ENCODE assay signal across 8 cellular contexts in the genomic region with DNA sequence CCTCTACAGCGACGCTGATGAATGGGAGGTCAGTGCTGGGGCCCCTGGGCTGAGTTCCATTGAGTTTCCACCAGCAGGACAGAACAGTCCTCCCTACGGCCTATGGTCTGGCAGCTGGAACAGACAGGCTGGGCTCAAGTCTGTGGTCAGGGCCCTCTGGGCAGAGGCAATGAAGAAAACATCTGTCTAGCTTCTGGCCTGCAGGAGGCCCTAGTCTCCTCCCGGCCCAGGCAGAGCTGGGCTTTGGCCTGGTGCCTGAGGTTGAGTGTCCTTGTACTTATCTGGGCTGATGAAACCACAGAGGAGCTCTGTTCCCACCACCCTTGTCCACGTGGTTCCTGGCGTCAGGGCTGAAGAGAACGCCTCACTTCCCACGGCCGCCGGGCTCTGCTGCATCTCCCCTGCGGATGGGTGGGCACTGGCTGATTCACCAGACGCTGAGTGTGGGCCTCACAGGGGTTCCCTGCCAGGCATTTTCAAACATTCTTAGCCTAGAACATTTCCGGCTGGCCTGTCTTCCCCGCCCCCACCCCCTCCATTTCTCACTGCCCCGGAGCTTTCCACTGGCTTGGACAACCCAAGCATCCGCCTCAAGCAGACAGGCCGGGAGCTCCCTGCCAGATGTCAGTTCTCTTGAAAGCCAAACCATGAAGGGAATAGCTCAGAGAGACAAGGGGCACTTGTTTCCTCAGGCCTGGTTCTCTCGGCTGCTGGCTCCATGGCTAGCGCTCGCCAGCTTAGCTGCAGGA. TPM values are rescaled to one million over a fixed set of nuclear protein-coding genes. Genes with fewer than 3 reads are reported as not detected.
DNase-seq lines count a peak whose midpoint lies in the region; ATAC-seq, FAIRE-seq and TF ChIP-seq lines count a peak whose summit lies in the region.

No MANE protein-coding gene starts in this region.

- H3K4me1 ChIP-seq in SJCRH30 (peaks cover 47% of the 10 kb centered on the region), endothelial cell of umbilical vein (ENCODE audit: control insufficient read depth, extremely low read depth, insufficient read depth, low read length) (peaks cover 34% of the 10 kb centered on the region), upper lobe of right lung (peaks cover 64% of the 10 kb centered on the region)

- H3K9me1 ChIP-seq in endothelial cell of umbilical vein (replicated peaks; ENCODE audit: control insufficient read depth, extremely low read depth, insufficient read depth, low read length) = no peaks in the 10 kb centered on the region

- H3K4me3 ChIP-seq in SJCRH30 = no peak overlapping the region
- no peak overlapping the region for H3K4me3 ChIP-seq in endothelial cell of umbilical vein (replicated peaks in 1 of 3; ENCODE audit: insufficient read depth in 1 of 3, low read depth in 1 of 3, low read length in 3 of 3)
- peak overlapping the region; percentile 22 for H3K4me3 ChIP-seq in upper lobe of right lung

- peak overlapping the region; percentile 9 for H2AFZ ChIP-seq in endothelial cell of umbilical vein (ENCODE audit: low read depth, low read length)

- H3K27ac ChIP-seq in SJCRH30 (peak overlapping the region; percentile 71), endothelial cell of umbilical vein (ENCODE audit: insufficient read depth, low read depth, low read length) (peak overlapping the region; percentile 85), upper lobe of right lung (peak overlapping the region; percentile 88)

- peak overlapping the region; percentile 45 for H3K9ac ChIP-seq in endothelial cell of umbilical vein (replicated peaks; ENCODE audit: extremely low read depth, insufficient read depth, low read length)

- CTCF ChIA-PET in endothelial cell of umbilical vein (lab: Charles Lee) = interaction anchor here (0.7 to 4.5 kb wide), 34 partner anchors 8 to 172 kb away, joined by 3 to 122 read pairs (median 5); a partner anchor contains a TSS

- TSS peak; percentile 77 for BruUV-seq in endothelial cell of umbilical vein (replicated peaks; lab: Mats Ljungman, UMichigan)

- no peaks in the 10 kb centered on the region for H4K20me1 ChIP-seq in endothelial cell of umbilical vein (replicated peaks; ENCODE audit: control insufficient read depth, extremely low read depth, insufficient read depth, low read length)

- H3K9me3 ChIP-seq in SJCRH30 (replicated peaks) = no peaks in the 10 kb centered on the region
- H3K9me3 ChIP-seq in endothelial cell of umbilical vein (replicated peaks; ENCODE audit: control insufficient read depth, insufficient read depth, low read length) = no peaks in the 10 kb centered on the region
- H3K9me3 ChIP-seq in upper lobe of right lung = no peaks in the 10 kb centered on the region

- no peak for TF ChIP-seq POLR2A in endothelial cell of umbilical vein (IDR thresholded peaks at IDR 0.05; ENCODE audit: low read depth, low read length)

- dilution Hi-C loops in endothelial cell of umbilical vein (cut with MboI; ENCODE audit: extremely low pct_ligation_motif_present, low sequenced_read_pairs) = no loop called here

- H3K27me3 ChIP-seq in SJCRH30 = no peaks in the 10 kb centered on the region
- H3K27me3 ChIP-seq in endothelial cell of umbilical vein (ENCODE audit: control insufficient read depth in 2 of 2, insufficient read depth in 2 of 2, low read length in 2 of 2) = no peaks in the 10 kb centered on the region
- no peaks in the 10 kb centered on the region for H3K27me3 ChIP-seq in upper lobe of right lung

- peak; percentile 39 to 47 for TF ChIP-seq CTCF in endothelial cell of umbilical vein (IDR thresholded peaks at IDR 0.05; ENCODE audit: extremely low read depth in 1 of 2, insufficient read depth in 1 of 2, low read depth in 1 of 2, low read length in 2 of 2)
- peak; percentile 60 for TF ChIP-seq CTCF in upper lobe of right lung (IDR thresholded peaks at IDR 0.05)

- H3K4me2 ChIP-seq in endothelial cell of umbilical vein (ENCODE audit: insufficient read depth, low read length) = no peak overlapping the region

- peak; percentile 15 for ATAC-seq in GM19025 (IDR thresholded peaks at IDR 0.05; ENCODE audit: low read depth, unreplicated experiment)
- peak; percentile 28 for ATAC-seq in HG03108 (IDR thresholded peaks at IDR 0.05; ENCODE audit: unreplicated experiment)
- peak; percentile 83 for ATAC-seq in upper lobe of right lung

- intact Hi-C loops in endothelial cell of umbilical vein (cut with micrococcal nuclease) = loop anchor here (1.0 to 2.0 kb wide), 5 partner anchors 14 to 161 kb away; no protein-coding TSS in a partner anchor
- intact Hi-C loops in upper lobe of right lung (cut with DNase I) = loop anchor here (5.0 kb wide), 1 partner anchor 159 kb away; a partner anchor contains a TSS

- H3K79me2 ChIP-seq in endothelial cell of umbilical vein (ENCODE audit: control insufficient read depth, insufficient read depth, low read length) = no peaks in the 10 kb centered on the region

- peak in 13 of 14 donors; percentile 46 to 97 (median 87) for DNase-seq in C1 segment of cervical spinal cord (lab: John Stamatoyannopoulos, UW)
- DNase-seq in SJCRH30 = peak; percentile 97 to 99
- peak; percentile 97 for DNase-seq in endothelial cell of umbilical vein (ENCODE audit: low read depth, low spot score)
- peak; percentile 86 for DNase-seq in middle frontal gyrus (ENCODE audit: extremely low spot score, low spot score)
- peak; percentile 96 for DNase-seq in upper lobe of right lung
- DNase-seq in NCI-H748 treated with DMSO at 0.1 percent for 48 hours (lab: John Stamatoyannopoulos, UW) = no peak

- POLR2A ChIA-PET in endothelial cell of umbilical vein (lab: Charles Lee) = interaction anchor here (0.6 to 2.7 kb wide), 6 partner anchors 14 to 160 kb away, joined by 3 to 20 read pairs (median 6); a partner anchor contains a TSS

- peak; percentile 97 for FAIRE-seq in endothelial cell of umbilical vein (lab: Jason Lieb, UNC)

- H3K36me3 ChIP-seq in SJCRH30 = no peaks in the 10 kb centered on the region; the same call in 1 of the 2 replicates
- no peaks in the 10 kb centered on the region for H3K36me3 ChIP-seq in endothelial cell of umbilical vein (ENCODE audit: control insufficient read depth in 2 of 2, extremely low read depth in 1 of 2, insufficient read depth in 2 of 2, low read length in 2 of 2)
- no peaks in the 10 kb centered on the region for H3K36me3 ChIP-seq in upper lobe of right lung

TF ChIP-seq in endothelial cell of umbilical vein, 7 proteins besides CTCF, POLR2A, EP300 and RAD21:
- TF ChIP-seq GATA2 (IDR thresholded peaks at IDR 0.05; ENCODE audit: insufficient read depth, insufficient read length, low read depth, low read length) (peak; percentile 70), JUN (IDR thresholded peaks at IDR 0.05; ENCODE audit: borderline replicate concordance, insufficient read depth, insufficient read length, low read depth) (peak; percentile 27), FOS (IDR thresholded peaks at IDR 0.05; ENCODE audit: borderline replicate concordance, insufficient read depth, low read length) (peak; percentile 88), MYC (IDR thresholded peaks at IDR 0.05; ENCODE audit: low read depth, low read length) (no peak), EZH2 (IDR thresholded peaks at IDR 0.05; ENCODE audit: borderline replicate concordance, low read depth, low read length, severe bottlenecking) (no peak), POLR2AphosphoS5 (IDR thresholded peaks at IDR 0.05; ENCODE audit: insufficient read depth, low read depth, low read length) (peak; percentile 68)
- TF ChIP-seq, protein P1, sequence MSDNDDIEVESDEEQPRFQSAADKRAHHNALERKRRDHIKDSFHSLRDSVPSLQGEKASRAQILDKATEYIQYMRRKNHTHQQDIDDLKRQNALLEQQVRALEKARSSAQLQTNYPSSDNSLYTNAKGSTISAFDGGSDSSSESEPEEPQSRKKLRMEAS (IDR thresholded peaks at IDR 0.05; ENCODE audit: insufficient read depth, insufficient read length) = peak; percentile 92

RNA-seq across cellular contexts. Expression of a gene that starts 20.3 kb away (rescaled TPM):
- 21.5 and 25.5 TPM in 2 replicates for total RNA-seq in SJCRH30 (2014; rRNA removed; shearing (Covaris generic))
- total RNA-seq in endothelial cell of umbilical vein (14.5 and 16.8 TPM in 2 replicates), upper lobe of right lung (13.1 TPM)
- 21.4 and 23.0 TPM in 2 replicates for polyA plus RNA-seq in endothelial cell of umbilical vein
- polyA plus RNA-seq in endothelial cell of umbilical vein (2011; cell fraction: cytosol; rRNA removed) = 16.5 and 19.6 TPM in 2 replicates
- 24.6 and 25.8 TPM in 2 replicates for polyA plus RNA-seq in endothelial cell of umbilical vein (2011; cell fraction: nucleus; rRNA removed)
- polyA plus RNA-seq in endothelial cell of umbilical vein (2012) = 8.5 and 9.2 TPM in 2 replicates
- polyA minus RNA-seq in endothelial cell of umbilical vein = 10.1 and 13.0 TPM in 2 replicates
- polyA minus RNA-seq in endothelial cell of umbilical vein (2011; cell fraction: cytosol; rRNA and poly(A)+ RNA removed) = 7.5 TPM
- polyA minus RNA-seq in endothelial cell of umbilical vein (2011; cell fraction: nucleus; rRNA and poly(A)+ RNA removed) = 20.7 and 24.6 TPM in 2 replicates

RNA-seq across cellular contexts. Expression of a gene that starts 48.3 kb away (rescaled TPM):
- total RNA-seq in SJCRH30 (2014; rRNA removed; shearing (Covaris generic)) = 13.5 and 14.4 TPM in 2 replicates
- 1.9 and 4.4 TPM in 2 replicates for total RNA-seq in endothelial cell of umbilical vein
- polyA plus RNA-seq in endothelial cell of umbilical vein = 5.9 and 6.2 TPM in 2 replicates
- 3.3 and 3.4 TPM in 2 replicates for polyA plus RNA-seq in endothelial cell of umbilical vein (2011; cell fraction: cytosol; rRNA removed)
- 4.5 and 5.2 TPM in 2 replicates for polyA plus RNA-seq in endothelial cell of umbilical vein (2011; cell fraction: nucleus; rRNA removed)
- 3.3 and 3.7 TPM in 2 replicates for polyA plus RNA-seq in endothelial cell of umbilical vein (2012)
- 3.2 and 5.8 TPM in 2 replicates for polyA minus RNA-seq in endothelial cell of umbilical vein
- 4.6 TPM for polyA minus RNA-seq in endothelial cell of umbilical vein (2011; cell fraction: cytosol; rRNA and poly(A)+ RNA removed)
- 1.0 and 2.9 TPM in 2 replicates for polyA minus RNA-seq in endothelial cell of umbilical vein (2011; cell fraction: nucleus; rRNA and poly(A)+ RNA removed)
- 2.6 TPM for total RNA-seq in upper lobe of right lung

Comparison
In these comparisons a context has a peak if more than half of its experiments do, and no peak if none do; other contexts are left out.
1. ATAC-seq: peak in every context shown above with its lines; median percentile 83 in upper lobe of right lung; 28 in HG03108; 15 in GM19025.